Comparison of ENCODE assay signal across 32 cellular contexts in the genomic region with DNA sequence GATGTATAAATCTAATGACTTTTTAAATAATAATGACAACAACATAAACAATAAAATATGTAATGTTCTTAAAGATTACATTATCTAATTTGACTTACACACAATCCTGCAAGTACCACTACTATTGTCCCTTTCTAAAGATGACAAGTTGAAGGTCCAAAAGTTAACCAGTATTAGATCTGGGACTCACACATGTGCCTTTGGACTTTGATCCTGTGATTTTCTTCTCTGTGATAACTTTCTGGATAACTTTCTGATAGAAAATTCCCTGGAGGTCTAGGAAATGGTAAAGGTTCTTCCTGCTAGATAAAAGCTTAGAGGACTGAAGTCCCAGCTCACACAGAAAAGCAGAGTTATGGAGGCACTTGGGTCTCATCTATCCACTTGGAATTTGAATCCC.
DNase-seq lines count a peak whose midpoint lies in the region; ATAC-seq, FAIRE-seq and TF ChIP-seq lines count a peak whose summit lies in the region.
"Had no signal": no experiment of that assay in that cellular context is flagged by ENCODE, and none has a peak within 500 bp of the region (broad histone marks: within the 10 kb centered on the region; RNA-seq: fewer than 3 reads in every experiment).

No MANE protein-coding gene starts in this region.

- H3K9me3 ChIP-seq in liver (ENCODE audit: control insufficient read depth in 4 of 4, low read length in 3 of 4) (no peaks in the 10 kb centered on the region), HepG2 (ENCODE audit: low read length) (no peaks in the 10 kb centered on the region), small intestine (ENCODE audit: control insufficient read depth, low read depth) (no peaks in the 10 kb centered on the region)
- H3K9me3 ChIP-seq: A549; BE2C; BLaER1; BLaER1 treated with 17β-estradiol and CSF1 and Interleukin-3, amounts not matched to agents 10 nM and 100 nM; Caco-2 had no signal

- H3K27me3 ChIP-seq in liver (ENCODE audit: control insufficient read depth in 4 of 4, insufficient read depth in 4 of 4, low read length in 3 of 4) (no peaks in the 10 kb centered on the region), HepG2 (ENCODE audit: control insufficient read depth in 1 of 2, insufficient read depth in 2 of 2, low read length in 2 of 2) (no peaks in the 10 kb centered on the region), small intestine (ENCODE audit: control insufficient read depth in 2 of 2, insufficient read depth in 2 of 2, low read length in 2 of 2) (no peaks in the 10 kb centered on the region)
- H3K27me3 ChIP-seq: BE2C; BLaER1; BLaER1 treated with 17β-estradiol and CSF1 and Interleukin-3, amounts not matched to agents 10 nM and 100 nM had no signal

- H3K4me3 ChIP-seq in liver (ENCODE audit: low read depth in 1 of 3, low read length in 3 of 3) (no peak overlapping the region), HepG2 (replicated peaks in 1 of 3; ENCODE audit: insufficient read depth in 1 of 3, low read depth in 2 of 3, low read length in 3 of 3) (no peak overlapping the region), small intestine (ENCODE audit: low read depth in 1 of 2, low read length in 2 of 2) (no peak overlapping the region)
- H3K4me3 ChIP-seq: A549; BLaER1; BLaER1 treated with 17β-estradiol and CSF1 and Interleukin-3, amounts not matched to agents 10 nM and 100 nM had no signal

- POLR2A ChIA-PET in HepG2 (lab: Yijun Ruan, JAX), result no interaction called here

- ATAC-seq in HepG2 (no peak), left lobe of liver (peak; percentile 25)
- ATAC-seq: A549; CD8-positive, alpha-beta T cell had no signal

- TF ChIP-seq EP300 in HepG2 (IDR thresholded peaks at IDR 0.05; ENCODE audit: low read depth in 2 of 2, low read length in 2 of 2) (no peak), HepG2 (CRISPR knock-in tag; IDR thresholded peaks at IDR 0.05; ENCODE audit: borderline replicate concordance) (no peak)

- H3K4me2 ChIP-seq in HepG2 (ENCODE audit: low read depth, low read length), result no peak overlapping the region
- H3K4me2 ChIP-seq: A549; BLaER1; BLaER1 treated with 17β-estradiol and CSF1 and Interleukin-3, amounts not matched to agents 10 nM and 100 nM had no signal

- no peak overlapping the region for H2AFZ ChIP-seq in HepG2 (ENCODE audit: low read length)

- TF ChIP-seq POLR2A in HepG2 (IDR thresholded peaks at IDR 0.05; ENCODE audit: insufficient read depth in 1 of 2, low read depth in 2 of 2, low read length in 2 of 2), result no peak

- H3K36me3 ChIP-seq in liver (ENCODE audit: control insufficient read depth in 4 of 4, insufficient read depth in 3 of 4, low read depth in 1 of 4, low read length in 3 of 4) (no peaks in the 10 kb centered on the region), HepG2 (replicated peaks in 1 of 2; ENCODE audit: control insufficient read depth in 1 of 2, insufficient read depth in 2 of 2, low read length in 2 of 2) (no peaks in the 10 kb centered on the region), small intestine (ENCODE audit: control insufficient read depth in 2 of 2, insufficient read depth in 2 of 2, low read length in 2 of 2) (no peaks in the 10 kb centered on the region)
- H3K36me3 ChIP-seq: BE2C; BLaER1; BLaER1 treated with 17β-estradiol and CSF1 and Interleukin-3, amounts not matched to agents 10 nM and 100 nM had no signal

- TF ChIP-seq CTCF in liver (IDR thresholded peaks at IDR 0.05; ENCODE audit: low read depth, low read length, missing input control) (no peak), HepG2 (CRISPR knock-in tag; IDR thresholded peaks at IDR 0.05) (no peak)

- CTCF ChIA-PET in HepG2 (lab: Yijun Ruan, JAX; ENCODE audit: low intra/inter-chr PET ratio, low total read pairs), result no interaction called here

- H3K4me1 ChIP-seq in liver (ENCODE audit: control insufficient read depth in 4 of 4, insufficient read depth in 4 of 4, low read length in 3 of 4) (peaks cover 10 to 36% (median 27%) of the 10 kb centered on the region in 4 donors), HepG2 (ENCODE audit: insufficient read depth, low read length) (peaks cover 8% of the 10 kb centered on the region), small intestine (ENCODE audit: control insufficient read depth in 2 of 2, insufficient read depth in 1 of 2, low read depth in 1 of 2, low read length in 1 of 2) (peaks cover 0 to 4% of the 10 kb centered on the region in 2 donors)
- H3K4me1 ChIP-seq: A549; BE2C; BLaER1; BLaER1 treated with 17β-estradiol and CSF1 and Interleukin-3, amounts not matched to agents 10 nM and 100 nM had no signal

- in situ Hi-C loops in HepG2 (cut with HindIII; ENCODE audit: extremely low pct_ligation_motif_present, low pct_unique_long_range_greater_than_20kb), result no loop called here

- intact Hi-C loops in HepG2 (cut with micrococcal nuclease; ENCODE audit: unreplicated experiment), result no loop called here

- H3K27ac ChIP-seq in liver (ENCODE audit: low read depth in 1 of 2, low read length in 2 of 2) (no peak overlapping the region), HepG2 (ENCODE audit: extremely low read length, insufficient read depth, low read length) (no peak overlapping the region), small intestine (ENCODE audit: low read depth in 1 of 2, low read length in 1 of 2) (no peak overlapping the region)
- H3K27ac ChIP-seq: 22Rv1; A549; BLaER1; BLaER1 treated with 17β-estradiol and CSF1 and Interleukin-3, amounts not matched to agents 10 nM and 100 nM; C4-2B had no signal

- DNase-seq in HepG2 (ENCODE audit: low spot score), result no peak
- DNase-seq in left lobe of liver (ENCODE audit: low spot score), result no peak
- DNase-seq in small intestine, result peak; percentile 85
- DNase-seq in nucleus accumbens (lab: John Stamatoyannopoulos, UW), result no peak
- no peak for DNase-seq in NCI-H2171 (lab: John Stamatoyannopoulos, UW)
- DNase-seq: 8988T; ACHN; AML-193; BE2C; C1 segment of cervical spinal cord; Caco-2; Calu3; CD4-positive, alpha-beta memory T cell; CD4-positive, alpha-beta T cell; CD4-positive, CD25-positive, alpha-beta regulatory T cell; CD8-positive, alpha-beta memory T cell; CD8-positive, alpha-beta T cell; DMS 273 treated with DMSO at 0.1 percent for 48 hours; DMS153; DMS53; DMS79; DMS79 treated with DMSO at 0.1 percent for 48 hours; DND-41; EL had no signal

- FAIRE-seq in HepG2 (lab: Jason Lieb, UNC) (no peak), small intestine (lab: Jason Lieb, UNC) (no peak)
- FAIRE-seq: A204.1, A549, D721Med had no signal

- H3K9ac ChIP-seq in liver (ENCODE audit: low read depth in 1 of 2, low read length in 2 of 2), result no peak overlapping the region
- no peak overlapping the region for H3K9ac ChIP-seq in HepG2 (ENCODE audit: insufficient read depth, low read depth, low read length)
- H3K9ac ChIP-seq: BLaER1; BLaER1 treated with 17β-estradiol and CSF1 and Interleukin-3, amounts not matched to agents 10 nM and 100 nM had no signal

- no peak for TF ChIP-seq RAD21 in liver (IDR thresholded peaks at IDR 0.05)
- TF ChIP-seq RAD21 in HepG2 (CRISPR knock-in tag; IDR thresholded peaks at IDR 0.05), result no peak

- no peaks in the 10 kb centered on the region for H3K79me2 ChIP-seq in HepG2 (ENCODE audit: insufficient read depth, low read length)

- no peaks in the 10 kb centered on the region for H4K20me1 ChIP-seq in HepG2 (ENCODE audit: insufficient read depth, low read length)
- H4K20me1 ChIP-seq: BLaER1; BLaER1 treated with 17β-estradiol and CSF1 and Interleukin-3, amounts not matched to agents 10 nM and 100 nM had no signal

- BruUV-seq in HepG2 (replicated peaks; lab: Mats Ljungman, UMichigan), result no TSS peak

TF ChIP-seq in liver, 16 proteins besides CTCF, POLR2A, EP300 and RAD21:
- peak; percentile 75 to 81 for TF ChIP-seq HNF4A (conservative IDR thresholded peaks at IDR 0.05)
- TF ChIP-seq HNF4G (IDR thresholded peaks at IDR 0.05), result peak; percentile 16
- TF ChIP-seq, protein P1, sequence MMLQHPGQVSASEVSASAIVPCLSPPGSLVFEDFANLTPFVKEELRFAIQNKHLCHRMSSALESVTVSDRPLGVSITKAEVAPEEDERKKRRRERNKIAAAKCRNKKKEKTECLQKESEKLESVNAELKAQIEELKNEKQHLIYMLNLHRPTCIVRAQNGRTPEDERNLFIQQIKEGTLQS (IDR thresholded peaks at IDR 0.05), result no peak
- no peak for TF ChIP-seq NR2F2 (IDR thresholded peaks at IDR 0.05)
- TF ChIP-seq JUND (IDR thresholded peaks at IDR 0.05), result no peak
- peak in 1 of 2 donors; percentile 10 for TF ChIP-seq RXRA (IDR thresholded peaks at IDR 0.05)
TF ChIP-seq in liver: peak in this region for 3.

TF ChIP-seq in HepG2, 621 proteins besides CTCF, POLR2A, EP300 and RAD21 (continues in another document):
- TF ChIP-seq KDM2A (CRISPR knock-in tag; IDR thresholded peaks at IDR 0.05; ENCODE audit: borderline replicate concordance, low read depth) (no peak), IKZF1 (IDR thresholded peaks at IDR 0.05) (no peak), NFIC (IDR thresholded peaks at IDR 0.05; ENCODE audit: low read length) (no peak), IRX3 (CRISPR knock-in tag; IDR thresholded peaks at IDR 0.05; ENCODE audit: borderline replicate concordance, low read depth) (no peak), ZNF550 (CRISPR knock-in tag; IDR thresholded peaks at IDR 0.05; ENCODE audit: borderline replicate concordance) (no peak), ZNF343 (CRISPR knock-in tag; IDR thresholded peaks at IDR 0.05) (no peak), ZNF629 (CRISPR knock-in tag; conservative IDR thresholded peaks at IDR 0.05) (no peak), ZNF549 (CRISPR knock-in tag; IDR thresholded peaks at IDR 0.05) (no peak), ZSCAN22 (CRISPR knock-in tag; IDR thresholded peaks at IDR 0.05) (no peak)
- TF ChIP-seq, protein P2, sequence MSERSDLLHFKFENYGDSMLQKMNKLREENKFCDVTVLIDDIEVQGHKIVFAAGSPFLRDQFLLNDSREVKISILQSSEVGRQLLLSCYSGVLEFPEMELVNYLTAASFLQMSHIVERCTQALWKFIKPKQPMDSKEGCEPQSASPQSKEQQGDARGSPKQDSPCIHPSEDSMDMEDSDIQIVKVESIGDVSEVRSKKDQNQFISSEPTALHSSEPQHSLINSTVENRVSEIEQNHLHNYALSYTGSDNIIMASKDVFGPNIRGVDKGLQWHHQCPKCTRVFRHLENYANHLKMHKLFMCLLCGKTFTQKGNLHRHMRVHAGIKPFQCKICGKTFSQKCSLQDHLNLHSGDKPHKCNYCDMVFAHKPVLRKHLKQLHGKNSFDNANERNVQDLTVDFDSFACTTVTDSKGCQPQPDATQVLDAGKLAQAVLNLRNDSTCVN (CRISPR knock-in tag; IDR thresholded peaks at IDR 0.05; ENCODE audit: borderline replicate concordance), result no peak
- TF ChIP-seq, protein P3, sequence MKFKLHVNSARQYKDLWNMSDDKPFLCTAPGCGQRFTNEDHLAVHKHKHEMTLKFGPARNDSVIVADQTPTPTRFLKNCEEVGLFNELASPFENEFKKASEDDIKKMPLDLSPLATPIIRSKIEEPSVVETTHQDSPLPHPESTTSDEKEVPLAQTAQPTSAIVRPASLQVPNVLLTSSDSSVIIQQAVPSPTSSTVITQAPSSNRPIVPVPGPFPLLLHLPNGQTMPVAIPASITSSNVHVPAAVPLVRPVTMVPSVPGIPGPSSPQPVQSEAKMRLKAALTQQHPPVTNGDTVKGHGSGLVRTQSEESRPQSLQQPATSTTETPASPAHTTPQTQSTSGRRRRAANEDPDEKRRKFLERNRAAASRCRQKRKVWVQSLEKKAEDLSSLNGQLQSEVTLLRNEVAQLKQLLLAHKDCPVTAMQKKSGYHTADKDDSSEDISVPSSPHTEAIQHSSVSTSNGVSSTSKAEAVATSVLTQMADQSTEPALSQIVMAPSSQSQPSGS (CRISPR knock-in tag; IDR thresholded peaks at IDR 0.05), result no peak
